Comparison of ENCODE assay signal across 9 cellular contexts in genomic region chr12:126784328-126784921, GRCh38.
DNase-seq lines count a peak whose midpoint lies in the region; ATAC-seq, FAIRE-seq and TF ChIP-seq lines count a peak whose summit lies in the region.
"Had no signal": no experiment of that assay in that cellular context is flagged by ENCODE, and none has a peak within 500 bp of the region (broad histone marks: within the 10 kb centered on the region; RNA-seq: fewer than 3 reads in every experiment).

No MANE protein-coding gene starts in this region.

- intact Hi-C loops in MCF 10A (cut with micrococcal nuclease) = loop anchor here (1.0 to 10.0 kb wide), 4 partner anchors 90 to 597 kb away; no protein-coding TSS in a partner anchor
- intact Hi-C loops in breast epithelium (cut with DNase I; ENCODE audit: low total_unique reads) = no loop called here

- CTCF ChIA-PET in MCF 10A (lab: Yijun Ruan, JAX) = interaction anchor here (0.6 to 3.8 kb wide), 34 partner anchors 9 to 884 kb away, joined by 3 to 39 read pairs (median 4); no protein-coding TSS in a partner anchor

- no peaks in the 10 kb centered on the region for H3K27me3 ChIP-seq in breast epithelium

- H3K27ac ChIP-seq in breast epithelium = no peak overlapping the region

- peaks cover 28% of the 10 kb centered on the region for H3K27me3 Mint-ChIP-seq in MCF 10A (ENCODE audit: insufficient read depth, unreplicated experiment)
- no peaks in the 10 kb centered on the region for H3K27me3 Mint-ChIP-seq in activated T-cell treated with anti-CD3 and anti-CD28 coated beads, Interleukin-2, amount 50 U/mL, for 24 hours
- H3K27me3 Mint-ChIP-seq in stimulated activated naive CD8-positive, alpha-beta T cell treated with anti-CD3 and anti-CD28 coated beads, Interleukin-15, amount 100 ng/mL, for 72 hours = peaks cover 9% of the 10 kb centered on the region
- H3K27me3 Mint-ChIP-seq: activated naive CD4-positive, alpha-beta T cell treated with anti-CD3 and anti-CD28 coated beads, Interleukin-2, amount 50 U/mL, for 24 hours had no signal

- no peaks in the 10 kb centered on the region for H3K9me3 Mint-ChIP-seq in MCF 10A (ENCODE audit: unreplicated experiment)
- no peaks in the 10 kb centered on the region for H3K9me3 Mint-ChIP-seq in activated T-cell treated with anti-CD3 and anti-CD28 coated beads, Interleukin-2, amount 50 U/mL, for 24 hours
- no peaks in the 10 kb centered on the region for H3K9me3 Mint-ChIP-seq in stimulated activated naive CD8-positive, alpha-beta T cell treated with anti-CD3 and anti-CD28 coated beads, Interleukin-15, amount 100 ng/mL, for 72 hours
- H3K9me3 Mint-ChIP-seq: activated naive CD4-positive, alpha-beta T cell treated with anti-CD3 and anti-CD28 coated beads, Interleukin-2, amount 50 U/mL, for 24 hours had no signal

- no peak for ATAC-seq in stimulated activated naive CD8-positive, alpha-beta T cell treated with anti-CD3 and anti-CD28 coated beads, Interleukin-15, amount 100 ng/mL, for 72 hours
- ATAC-seq in HG03045 (IDR thresholded peaks at IDR 0.05; ENCODE audit: unreplicated experiment) = no peak

- H3K36me3 ChIP-seq in breast epithelium = no peaks in the 10 kb centered on the region

- H3K27ac Mint-ChIP-seq in MCF 10A (ENCODE audit: low read depth, unreplicated experiment) = no peak overlapping the region
- H3K27ac Mint-ChIP-seq in activated T-cell treated with anti-CD3 and anti-CD28 coated beads, Interleukin-2, amount 50 U/mL, for 24 hours = no peak overlapping the region
- no peak overlapping the region for H3K27ac Mint-ChIP-seq in stimulated activated naive CD8-positive, alpha-beta T cell treated with anti-CD3 and anti-CD28 coated beads, Interleukin-15, amount 100 ng/mL, for 72 hours
- H3K27ac Mint-ChIP-seq: activated naive CD4-positive, alpha-beta T cell treated with anti-CD3 and anti-CD28 coated beads, Interleukin-2, amount 50 U/mL, for 24 hours had no signal

- TF ChIP-seq POLR2A in breast epithelium (IDR thresholded peaks at IDR 0.05) = no peak
- no peak for TF ChIP-seq POLR2A in GM12891 (IDR thresholded peaks at IDR 0.05; ENCODE audit: low read depth, low read length)

- TF ChIP-seq CTCF in MCF 10A (IDR thresholded peaks at IDR 0.05; ENCODE audit: unreplicated experiment) (peak; percentile 70), breast epithelium (IDR thresholded peaks at IDR 0.05) (no peak)

- POLR2A ChIA-PET in MCF 10A (lab: Yijun Ruan, JAX) = interaction anchor here (0.6 to 1.0 kb wide), 4 partner anchors 91 to 800 kb away, joined by 3 to 5 read pairs (median 4); no protein-coding TSS in a partner anchor

- no TSS peak for BruUV-seq in MCF 10A (replicated peaks; lab: Mats Ljungman, UMichigan)

- no peak overlapping the region for H3K4me3 ChIP-seq in breast epithelium

- DNase-seq in MCF 10A (ENCODE audit: unreplicated experiment) = peak; percentile 64
- no peak for DNase-seq in breast epithelium (ENCODE audit: low spot score in 2 of 2)
- DNase-seq in NCI-H345 treated with DMSO at 0.1 percent for 48 hours (lab: John Stamatoyannopoulos, UW; ENCODE audit: unreplicated experiment) = peak; percentile 2
- DNase-seq in activated T-cell treated with anti-CD3 and anti-CD28 coated beads, Interleukin-2, amount 50 U/mL, for 24 hours = peak; percentile 36
- peak; percentile 51 for DNase-seq in iPS DF 4.7 (ENCODE audit: extremely low read depth, low spot score)
- DNase-seq in stimulated activated naive CD8-positive, alpha-beta T cell treated with anti-CD3 and anti-CD28 coated beads, Interleukin-15, amount 100 ng/mL, for 72 hours = peak; percentile 5 to 12
- no peak for DNase-seq in GM12891 (ENCODE audit: insufficient read length, low spot score)

- FAIRE-seq in GM12891 (lab: Jason Lieb, UNC) = no peak

- H3K9me3 ChIP-seq in breast epithelium = no peaks in the 10 kb centered on the region

- H3K4me3 Mint-ChIP-seq in MCF 10A (ENCODE audit: unreplicated experiment) = no peak overlapping the region
- no peak overlapping the region for H3K4me3 Mint-ChIP-seq in activated T-cell treated with anti-CD3 and anti-CD28 coated beads, Interleukin-2, amount 50 U/mL, for 24 hours
- no peak overlapping the region for H3K4me3 Mint-ChIP-seq in stimulated activated naive CD8-positive, alpha-beta T cell treated with anti-CD3 and anti-CD28 coated beads, Interleukin-15, amount 100 ng/mL, for 72 hours
- H3K4me3 Mint-ChIP-seq: activated naive CD4-positive, alpha-beta T cell treated with anti-CD3 and anti-CD28 coated beads, Interleukin-2, amount 50 U/mL, for 24 hours had no signal

- no peaks in the 10 kb centered on the region for H3K4me1 ChIP-seq in breast epithelium

- H3K4me1 Mint-ChIP-seq in MCF 10A (ENCODE audit: insufficient read depth, unreplicated experiment) = no peaks in the 10 kb centered on the region
- H3K4me1 Mint-ChIP-seq in activated T-cell treated with anti-CD3 and anti-CD28 coated beads, Interleukin-2, amount 50 U/mL, for 24 hours (ENCODE audit: low read depth) = peaks cover 11% of the 10 kb centered on the region
- H3K4me1 Mint-ChIP-seq in stimulated activated naive CD8-positive, alpha-beta T cell treated with anti-CD3 and anti-CD28 coated beads, Interleukin-15, amount 100 ng/mL, for 72 hours = no peaks in the 10 kb centered on the region
- H3K4me1 Mint-ChIP-seq: activated naive CD4-positive, alpha-beta T cell treated with anti-CD3 and anti-CD28 coated beads, Interleukin-2, amount 50 U/mL, for 24 hours had no signal

- H3K36me3 Mint-ChIP-seq in MCF 10A (ENCODE audit: insufficient read depth, unreplicated experiment) = no peaks in the 10 kb centered on the region
- no peaks in the 10 kb centered on the region for H3K36me3 Mint-ChIP-seq in activated T-cell treated with anti-CD3 and anti-CD28 coated beads, Interleukin-2, amount 50 U/mL, for 24 hours (ENCODE audit: low read depth)
- H3K36me3 Mint-ChIP-seq: activated naive CD4-positive, alpha-beta T cell treated with anti-CD3 and anti-CD28 coated beads, Interleukin-2, amount 50 U/mL, for 24 hours had no signal

TF ChIP-seq in GM12891, 5 proteins besides CTCF, POLR2A, EP300 and RAD21:
- TF ChIP-seq POU2F2 (IDR thresholded peaks at IDR 0.05; ENCODE audit: low read depth, low read length) (no peak), TAF1 (IDR thresholded peaks at IDR 0.05; ENCODE audit: low read depth, low read length) (no peak), POLR2AphosphoS5 (IDR thresholded peaks at IDR 0.05; ENCODE audit: low read depth, low read length) (no peak), SPI1 (IDR thresholded peaks at IDR 0.05; ENCODE audit: low read depth, low read length) (no peak), PAX5 (IDR thresholded peaks at IDR 0.05; ENCODE audit: insufficient read depth, low read length, severe bottlenecking) (no peak)

Comparison
In these comparisons a context has a peak if more than half of its experiments do, and no peak if none do; other contexts are left out.
1. DNase-seq: peak in MCF 10A (single experiment), NCI-H345 treated with DMSO at 0.1 percent for 48 hours (single experiment), activated T-cell treated with anti-CD3 and anti-CD28 coated beads, Interleukin-2, amount 50 U/mL, for 24 hours (single experiment), iPS DF 4.7 (single experiment) and stimulated activated naive CD8-positive, alpha-beta T cell treated with anti-CD3 and anti-CD28 coated beads, Interleukin-15, amount 100 ng/mL, for 72 hours (2 of 2); none in breast epithelium (0 of 2) and GM12891 (single experiment).